ENCODE assay signal across 18 cellular contexts in genomic region chr5:100542086-100542485, GRCh38.
"Had no signal": no experiment of that assay in that cellular context is flagged by ENCODE, and none has a peak within 500 bp of the region (broad histone marks: within the 10 kb centered on the region; RNA-seq: fewer than 3 reads in every experiment).

No MANE protein-coding gene starts in this region.

- H3K4me3 Mint-ChIP-seq: dendritic cell treated with granulocyte-macrophage colony-stimulating factor and Interleukin-4, amounts not matched to agents 40 ng/mL and 50 ng/mL, for 4 days; effector memory CD8-positive, alpha-beta T cell; naive thymus-derived CD8-positive, alpha-beta T cell; type B pancreatic cell had no signal

- H3K36me3 Mint-ChIP-seq: naive thymus-derived CD8-positive, alpha-beta T cell had no signal

- ATAC-seq: effector memory CD8-positive, alpha-beta T cell; left lobe of liver; mucosa of descending colon; naive thymus-derived CD8-positive, alpha-beta T cell; sciatic nerve had no signal

- H3K27me3 Mint-ChIP-seq: dendritic cell treated with granulocyte-macrophage colony-stimulating factor and Interleukin-4, amounts not matched to agents 40 ng/mL and 50 ng/mL, for 4 days; effector memory CD8-positive, alpha-beta T cell; naive thymus-derived CD8-positive, alpha-beta T cell; type B pancreatic cell had no signal

- H3K9me3 ChIP-seq: mucosa of descending colon, neutrophil, stomach, thyroid gland had no signal

- H2AFZ ChIP-seq: hepatocyte had no signal

- H3K4me3 ChIP-seq: hepatocyte, mucosa of descending colon, skin epidermis, stomach, thyroid gland had no signal

- H3K9me3 Mint-ChIP-seq: dendritic cell treated with granulocyte-macrophage colony-stimulating factor and Interleukin-4, amounts not matched to agents 40 ng/mL and 50 ng/mL, for 4 days; effector memory CD8-positive, alpha-beta T cell; naive thymus-derived CD8-positive, alpha-beta T cell had no signal

- H3K27ac ChIP-seq: hepatocyte, neutrophil, stomach, thyroid gland had no signal

- H3K27me3 ChIP-seq: hepatocyte, neutrophil, stomach, thyroid gland had no signal

- H3K27ac Mint-ChIP-seq: dendritic cell treated with granulocyte-macrophage colony-stimulating factor and Interleukin-4, amounts not matched to agents 40 ng/mL and 50 ng/mL, for 4 days; naive thymus-derived CD8-positive, alpha-beta T cell; type B pancreatic cell had no signal

- H3K4me2 ChIP-seq: hepatocyte had no signal

- H3K36me3 ChIP-seq: neutrophil, thyroid gland had no signal

- DNase-seq: effector memory CD8-positive, alpha-beta T cell; foreskin fibroblast; kidney glomerular epithelial cell; mucosa of descending colon; naive thymus-derived CD8-positive, alpha-beta T cell; stimulated activated CD4-positive, alpha-beta T cell treated with anti-CD3 and anti-CD28 coated beads, Interleukin-2, amount 100 ng/mL, for 24 hours; stimulated activated CD4-positive, alpha-beta T cell treated with anti-CD3 and anti-CD28 coated beads, Interleukin-4, amount 100 ng/mL, for 4 hours; stimulated activated naive CD4-positive, alpha-beta T cell; stomach; substantia nigra; thyroid gland had no signal
